In genomic region chr9:122099271-122099869, GRCh38 we compare ENCODE assay signal across 8 cellular contexts. TPM values are rescaled to one million over a fixed set of nuclear protein-coding genes. Genes with fewer than 3 reads are reported as not detected.
A peak's percentile ranks its signal among the peaks of the same experiment; 100 is the strongest.
DNase-seq lines count a peak whose midpoint lies in the region; ATAC-seq and TF ChIP-seq lines count a peak whose summit lies in the region.

No MANE protein-coding gene starts in this region.

- TF ChIP-seq CTCF in LNCaP clone FGC (IDR thresholded peaks at IDR 0.05; ENCODE audit: control insufficient read depth, extremely low read depth, insufficient read depth) (peak; percentile 75), foreskin keratinocyte (conservative IDR thresholded peaks at IDR 0.05) (peak; percentile 84), osteocyte (IDR thresholded peaks at IDR 0.05) (peak; percentile 92), thoracic aorta (IDR thresholded peaks at IDR 0.05) (peak; percentile 86)

- H3K4me3 Mint-ChIP-seq in osteocyte (ENCODE audit: unreplicated experiment), result no peak overlapping the region

- ATAC-seq in GM19372 (IDR thresholded peaks at IDR 0.05; ENCODE audit: low read depth, unreplicated experiment) (peak; percentile 71), foreskin keratinocyte (peak; percentile 75), thoracic aorta (ENCODE audit: insufficient number of reproducible peaks, low FRiP score, low read depth) (no peak)

- no peak overlapping the region for H3K27ac ChIP-seq in foreskin keratinocyte
- no peak overlapping the region for H3K27ac ChIP-seq in thoracic aorta

- H3K4me3 ChIP-seq in LNCaP clone FGC (ENCODE audit: low read depth, low read length) (no peak overlapping the region), thoracic aorta (no peak overlapping the region)

- H3K27me3 ChIP-seq in foreskin keratinocyte, result peaks cover 2% of the 10 kb centered on the region
- H3K27me3 ChIP-seq in thoracic aorta (replicated peaks; ENCODE audit: insufficient read depth), result no peaks in the 10 kb centered on the region

- H3K36me3 ChIP-seq in thoracic aorta, result no peaks in the 10 kb centered on the region

- H3K27ac Mint-ChIP-seq in osteocyte (ENCODE audit: unreplicated experiment), result no peak overlapping the region

- peaks cover 13% of the 10 kb centered on the region for H3K4me1 Mint-ChIP-seq in osteocyte (ENCODE audit: unreplicated experiment)

- in situ Hi-C loops in SK-MEL-5 (cut with HindIII; ENCODE audit: low pct_unique_long_range_greater_than_20kb, low sequenced_read_pairs), result no loop called here

- H3K4me1 ChIP-seq in foreskin keratinocyte (no peaks in the 10 kb centered on the region), thoracic aorta (ENCODE audit: control insufficient read depth in 1 of 2, low read depth in 2 of 2) (no peaks in the 10 kb centered on the region)

- DNase-seq in AML-193 (lab: John Stamatoyannopoulos, UW), result peak; percentile 39 to 66
- DNase-seq in LNCaP clone FGC (ENCODE audit: low read depth), result peak; percentile 21
- peak; percentile 83 for DNase-seq in SK-MEL-5 (ENCODE audit: low read depth, low spot score)
- peak; percentile 93 for DNase-seq in activated effector memory CD4-positive, alpha-beta T cell treated with anti-CD3 and anti-CD28 coated beads, Interleukin-2, amount 50 U/mL, for 16 hours
- DNase-seq in foreskin keratinocyte, result peak; percentile 15 to 52
- DNase-seq in osteocyte (ENCODE audit: extremely low spot score, unreplicated experiment), result peak; percentile 91
- DNase-seq in thoracic aorta (ENCODE audit: low spot score), result peak; percentile 64

- no peaks in the 10 kb centered on the region for H3K9me3 ChIP-seq in thoracic aorta

- H3K36me3 Mint-ChIP-seq in osteocyte (ENCODE audit: unreplicated experiment), result no peaks in the 10 kb centered on the region

- H3K27me3 Mint-ChIP-seq in osteocyte (ENCODE audit: unreplicated experiment), result peaks cover 11% of the 10 kb centered on the region

- peaks cover 7% of the 10 kb centered on the region for H3K9me3 Mint-ChIP-seq in osteocyte (ENCODE audit: unreplicated experiment)

RNA-seq across cellular contexts. Expression of gene TTLL11, which starts 6.3 kb away (rescaled TPM):
- total RNA-seq in SK-MEL-5 (2014; rRNA removed; shearing (Covaris generic)), result 1.4 and 1.6 TPM in 2 replicates
- 3.2 and 4.7 TPM in 2 replicates for polyA plus RNA-seq in SK-MEL-5 (2015; cell fraction: cytosol; rRNA removed)
- 2.5 and 3.6 TPM in 2 replicates for polyA plus RNA-seq in SK-MEL-5 (2015; cell fraction: nucleus; rRNA removed)
- total RNA-seq in foreskin keratinocyte, result 9.7 and 12.1 TPM in 2 replicates
- polyA plus RNA-seq in foreskin keratinocyte, result 6.1 and 6.9 TPM in 2 replicates
- total RNA-seq in osteocyte, result 6.0 and 7.9 TPM in 2 replicates
- total RNA-seq in thoracic aorta, result 10 to 100 TPM; 25.7 to 31.2 TPM

Comparison
In these comparisons a context has a peak if more than half of its experiments do, and no peak if none do; other contexts are left out.
1. DNase-seq: peak in every context shown above with its lines; median percentile 93 in activated effector memory CD4-positive, alpha-beta T cell treated with anti-CD3 and anti-CD28 coated beads, Interleukin-2, amount 50 U/mL, for 16 hours; 91 in osteocyte; 83 in SK-MEL-5; 64 in thoracic aorta; 52 in AML-193; 34 in foreskin keratinocyte; 21 in LNCaP clone FGC.